In genomic region chr17:21406616-21407404, GRCh38 we compare ENCODE assay signal across 3 cellular contexts. TPM values are rescaled to one million over a fixed set of nuclear protein-coding genes. Genes with fewer than 3 reads are reported as not detected.
"Had no signal": no experiment of that assay in that cellular context is flagged by ENCODE, and none has a peak within 500 bp of the region (broad histone marks: within the 10 kb centered on the region; RNA-seq: fewer than 3 reads in every experiment).

No MANE protein-coding gene starts in this region.

RNA-seq across cellular contexts. Expression of gene KCNJ12, which starts 30.7 kb away (rescaled TPM):
- total RNA-seq: HepG2, HFFc6 had no signal
- polyA plus RNA-seq: HepG2, IgD-negative memory B cell had no signal
